ENCODE assay signal across 9 cellular contexts in the genomic region with DNA sequence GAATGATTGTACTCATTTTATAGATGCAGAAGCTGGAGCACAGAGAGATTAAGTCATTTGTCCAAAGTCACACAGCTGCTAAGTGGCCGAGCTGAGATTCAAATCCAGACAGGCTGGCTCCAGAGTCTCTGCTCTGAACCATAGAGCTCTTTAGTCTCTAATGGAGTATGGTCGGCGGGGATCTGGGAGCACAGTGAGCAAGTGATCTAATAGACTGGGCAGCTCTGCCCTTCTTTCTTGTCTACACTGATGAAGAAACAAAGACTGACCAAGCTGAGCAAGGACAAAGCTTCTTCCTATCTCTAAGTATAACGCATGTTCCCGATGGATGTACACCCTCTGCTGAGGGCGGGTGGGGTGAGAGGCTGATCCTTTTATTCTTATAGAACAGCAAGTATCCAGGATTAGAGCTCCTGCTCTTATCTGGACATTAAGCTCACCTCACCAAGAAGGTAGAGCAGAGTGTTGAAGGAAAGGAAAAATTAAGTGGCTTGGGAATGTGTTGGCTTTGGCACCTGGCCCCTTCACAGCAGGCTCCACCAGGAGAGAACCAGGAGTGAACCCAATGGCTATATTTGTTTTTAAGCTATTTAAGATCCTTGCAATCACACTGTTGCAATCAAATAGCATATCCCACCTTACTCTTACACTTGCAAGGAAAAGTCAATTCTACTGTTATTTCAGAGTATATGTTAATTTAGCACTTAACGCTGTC.
DNase-seq lines count a peak whose midpoint lies in the region; ATAC-seq, FAIRE-seq and TF ChIP-seq lines count a peak whose summit lies in the region.
"Had no signal": no experiment of that assay in that cellular context is flagged by ENCODE, and none has a peak within 500 bp of the region (broad histone marks: within the 10 kb centered on the region; RNA-seq: fewer than 3 reads in every experiment).

No MANE protein-coding gene starts in this region.

- peak overlapping the region; percentile 95 to 98 (median 98) for H3K4me3 Mint-ChIP-seq in IgD-negative memory B cell
- peak overlapping the region; percentile 98 for H3K4me3 Mint-ChIP-seq in natural killer cell treated with Interleukin-12 subunit alpha and Interleukin-12 subunit beta and Interleukin-15 and Interleukin-18, amount 100 ng/mL, for 72 hours

- H3K27ac Mint-ChIP-seq in IgD-negative memory B cell = peak overlapping the region; percentile 60 to 95 (median 68)
- peak overlapping the region; percentile 95 to 96 for H3K27ac Mint-ChIP-seq in natural killer cell treated with Interleukin-12 subunit alpha and Interleukin-12 subunit beta and Interleukin-15 and Interleukin-18, amount 100 ng/mL, for 72 hours

- no peak overlapping the region for H3K9ac ChIP-seq in BLaER1
- H3K9ac ChIP-seq in mammary epithelial cell (ENCODE audit: insufficient read depth, low read length) = peak overlapping the region; percentile 29

- H3K36me3 ChIP-seq in BLaER1 (peaks cover 15% of the 10 kb centered on the region), mammary epithelial cell (ENCODE audit: insufficient read depth, low read length) (no peaks in the 10 kb centered on the region)

- in situ Hi-C loops in mammary epithelial cell (cut with MboI; ENCODE audit: low sequenced_read_pairs in 2 of 2) = loop anchor here in 1 of 2 donors (25.0 kb wide), 2 partner anchors 94 to 481 kb away; no protein-coding TSS in a partner anchor

- TF ChIP-seq CTCF in mammary epithelial cell (conservative IDR thresholded peaks at IDR 0.05 in 1 of 2, IDR thresholded peaks at IDR 0.05 in 1 of 2; ENCODE audit: extremely low read depth in 1 of 2, insufficient read depth in 1 of 2, low read depth in 1 of 2, low read length in 2 of 2) = no peak

- no peaks in the 10 kb centered on the region for H3K27me3 ChIP-seq in BLaER1
- H3K27me3 ChIP-seq in mammary epithelial cell (ENCODE audit: insufficient read depth, low read length) = no peaks in the 10 kb centered on the region

- H3K4me1 ChIP-seq in BLaER1 (peaks cover 58% of the 10 kb centered on the region), mammary epithelial cell (ENCODE audit: insufficient read depth, low read length) (peaks cover 49% of the 10 kb centered on the region)

- H3K36me3 Mint-ChIP-seq in IgD-negative memory B cell = peaks cover 5% of the 10 kb centered on the region
- peaks cover 76% of the 10 kb centered on the region for H3K36me3 Mint-ChIP-seq in natural killer cell treated with Interleukin-12 subunit alpha and Interleukin-12 subunit beta and Interleukin-15 and Interleukin-18, amount 100 ng/mL, for 72 hours

- no peaks in the 10 kb centered on the region for H3K9me3 ChIP-seq in BLaER1
- no peaks in the 10 kb centered on the region for H3K9me3 ChIP-seq in mammary epithelial cell (replicated peaks; ENCODE audit: insufficient read depth, low read length)

- DNase-seq in mammary epithelial cell = no peak
- DNase-seq in natural killer cell treated with Interleukin-12 subunit alpha and Interleukin-12 subunit beta and Interleukin-15 and Interleukin-18, amount 100 ng/mL, for 72 hours (ENCODE audit: low spot score) = no peak
- no peak for DNase-seq in UCSD-AML1 (lab: John Stamatoyannopoulos, UW; ENCODE audit: unreplicated experiment)
- DNase-seq in NCI-H187 (lab: John Stamatoyannopoulos, UW) = no peak
- DNase-seq in HTR-8/SVneo (ENCODE audit: insufficient read length, low spot score) = no peak
- no peak for DNase-seq in KG1 (lab: John Stamatoyannopoulos, UW)
- DNase-seq: NCI-H1048 had no signal

- ATAC-seq in natural killer cell treated with Interleukin-12 subunit alpha and Interleukin-12 subunit beta and Interleukin-15 and Interleukin-18, amount 100 ng/mL, for 72 hours = no peak

- FAIRE-seq in HTR-8/SVneo (lab: Jason Lieb, UNC) = no peak

- peaks cover 1% of the 10 kb centered on the region for H3K27me3 Mint-ChIP-seq in IgD-negative memory B cell
- no peaks in the 10 kb centered on the region for H3K27me3 Mint-ChIP-seq in natural killer cell treated with Interleukin-12 subunit alpha and Interleukin-12 subunit beta and Interleukin-15 and Interleukin-18, amount 100 ng/mL, for 72 hours

- dilution Hi-C loops in mammary epithelial cell (cut with HindIII; ENCODE audit: low sequenced_read_pairs) = no loop called here

- H3K79me2 ChIP-seq in mammary epithelial cell (ENCODE audit: insufficient read depth, low read length) = peaks cover 84% of the 10 kb centered on the region

- peak overlapping the region; percentile 89 for H3K4me2 ChIP-seq in BLaER1
- H3K4me2 ChIP-seq in mammary epithelial cell (ENCODE audit: insufficient read depth, low read depth, low read length) = peak overlapping the region; percentile 91

- CTCF ChIA-PET in mammary epithelial cell (lab: Charles Lee; ENCODE audit: low non-redundant PET) = interaction anchor here (0.6 to 0.7 kb wide), 2 partner anchors 21 to 36 kb away, joined by 4 read pairs; no protein-coding TSS in a partner anchor

- no peak overlapping the region for H3K4me3 ChIP-seq in BLaER1
- H3K4me3 ChIP-seq in mammary epithelial cell (replicated peaks in 1 of 3; ENCODE audit: insufficient read depth in 1 of 3, low read depth in 2 of 3, low read length in 3 of 3) = peak overlapping the region in 2 of 3 experiments; percentile 87 to 95

- H2AFZ ChIP-seq in mammary epithelial cell (ENCODE audit: low read depth, low read length) = no peak overlapping the region

- H4K20me1 ChIP-seq in BLaER1 (peaks cover 72% of the 10 kb centered on the region), mammary epithelial cell (ENCODE audit: insufficient read depth, low read length) (peaks cover 2% of the 10 kb centered on the region)

- intact Hi-C loops in mammary epithelial cell (cut with micrococcal nuclease) = no loop called here

- peaks cover 52 to 59% (median 58%) of the 10 kb centered on the region in 3 donors for H3K4me1 Mint-ChIP-seq in IgD-negative memory B cell
- peaks cover 56 to 77% of the 10 kb centered on the region in 2 donors for H3K4me1 Mint-ChIP-seq in natural killer cell treated with Interleukin-12 subunit alpha and Interleukin-12 subunit beta and Interleukin-15 and Interleukin-18, amount 100 ng/mL, for 72 hours (ENCODE audit: low read depth in 2 of 2)

- WGBS in mammary epithelial cell (ENCODE audit: low coverage, missing lambda C conversion rate) = 97% methylated on average over 5 of the region's 7 CpGs

- H3K27ac ChIP-seq in BLaER1 (no peak overlapping the region), mammary epithelial cell (ENCODE audit: insufficient read depth, low read depth, low read length) (no peak overlapping the region)

- no peaks in the 10 kb centered on the region for H3K9me3 Mint-ChIP-seq in IgD-negative memory B cell
- H3K9me3 Mint-ChIP-seq in natural killer cell treated with Interleukin-12 subunit alpha and Interleukin-12 subunit beta and Interleukin-15 and Interleukin-18, amount 100 ng/mL, for 72 hours = no peaks in the 10 kb centered on the region

- no TSS peak for BruUV-seq in mammary epithelial cell (replicated peaks; lab: Mats Ljungman, UMichigan)
